Comparison of ENCODE assay signal across 11 cellular contexts in genomic region chr11:83583953-83584352, GRCh38.
DNase-seq lines count a peak whose midpoint lies in the region; ATAC-seq and TF ChIP-seq lines count a peak whose summit lies in the region.
"Had no signal": no experiment of that assay in that cellular context is flagged by ENCODE, and none has a peak within 500 bp of the region (broad histone marks: within the 10 kb centered on the region; RNA-seq: fewer than 3 reads in every experiment).

No MANE protein-coding gene starts in this region.

- no peak for TF ChIP-seq EP300 in transverse colon (IDR thresholded peaks at IDR 0.05; ENCODE audit: low read depth)

- WGBS in transverse colon (ENCODE audit: low coverage in 1 of 2), 2 donors = 78 to 84% methylated on average over 3 of the region's 3 CpGs

- ATAC-seq in GM18909 (IDR thresholded peaks at IDR 0.05; ENCODE audit: poor library complexity, unreplicated experiment) (peak; percentile 96), HG02943 (IDR thresholded peaks at IDR 0.05; ENCODE audit: low read depth, unreplicated experiment) (peak; percentile 62), HG02678 (IDR thresholded peaks at IDR 0.05; ENCODE audit: unreplicated experiment) (no peak), Right ventricle myocardium inferior (no peak)

- in situ Hi-C loops in ACHN (cut with HindIII; ENCODE audit: low pct_ligation_motif_present, low pct_unique_long_range_greater_than_20kb, low sequenced_read_pairs) (no loop called here), astrocyte of the spinal cord (cut with HindIII; ENCODE audit: low sequenced_read_pairs) (no loop called here), transverse colon (cut with MboI; ENCODE audit: low pct_ligation_motif_present in 1 of 4, low pct_unique_long_range_greater_than_20kb in 1 of 4, low sequenced_read_pairs in 3 of 4) (no loop called here)

- DNase-seq in ACHN = peak; percentile 14
- DNase-seq in astrocyte of the spinal cord (ENCODE audit: low read depth, low spot score) = peak; percentile 63
- no peak for DNase-seq in transverse colon
- no peak for DNase-seq in Right ventricle myocardium inferior (ENCODE audit: missing footprints)
- DNase-seq in KG1 (lab: John Stamatoyannopoulos, UW) = no peak
- DNase-seq: CD8-positive, alpha-beta memory T cell; NCI-H146 had no signal

- TF ChIP-seq CTCF in astrocyte of the spinal cord (IDR thresholded peaks at IDR 0.05; ENCODE audit: low read depth, low read length) = no peak
- no peak for TF ChIP-seq CTCF in transverse colon (IDR thresholded peaks at IDR 0.05)

- intact Hi-C loops in transverse colon (cut with DNase I; ENCODE audit: low total_unique reads) = no loop called here
- intact Hi-C loops in Right ventricle myocardium inferior (cut with DNase I) = no loop called here

- no peaks in the 10 kb centered on the region for H3K4me1 ChIP-seq in transverse colon

- TF ChIP-seq POLR2A in transverse colon (IDR thresholded peaks at IDR 0.05) = no peak

- H3K9me3 ChIP-seq in transverse colon = no peaks in the 10 kb centered on the region

- H3K4me3 ChIP-seq in astrocyte of the spinal cord (ENCODE audit: low read depth, low read length) = no peak overlapping the region
- H3K4me3 ChIP-seq in transverse colon = no peak overlapping the region
- H3K4me3 ChIP-seq: hepatocyte had no signal

- H3K36me3 ChIP-seq in transverse colon = no peaks in the 10 kb centered on the region

- H3K27ac ChIP-seq in transverse colon = no peak overlapping the region
- H3K27ac ChIP-seq: hepatocyte had no signal

- H3K27me3 ChIP-seq in transverse colon = no peaks in the 10 kb centered on the region

Comparison
In these comparisons a context has a peak if more than half of its experiments do, and no peak if none do; other contexts are left out.
1. DNase-seq: peak in ACHN (single experiment) and astrocyte of the spinal cord (single experiment); none in transverse colon (single experiment), Right ventricle myocardium inferior (single experiment) and KG1 (single experiment).
2. ATAC-seq: peak in GM18909 (single experiment) and HG02943 (single experiment); none in HG02678 (single experiment) and Right ventricle myocardium inferior (single experiment).